16 cellular contexts compared by ENCODE assay signal in the genomic region with DNA sequence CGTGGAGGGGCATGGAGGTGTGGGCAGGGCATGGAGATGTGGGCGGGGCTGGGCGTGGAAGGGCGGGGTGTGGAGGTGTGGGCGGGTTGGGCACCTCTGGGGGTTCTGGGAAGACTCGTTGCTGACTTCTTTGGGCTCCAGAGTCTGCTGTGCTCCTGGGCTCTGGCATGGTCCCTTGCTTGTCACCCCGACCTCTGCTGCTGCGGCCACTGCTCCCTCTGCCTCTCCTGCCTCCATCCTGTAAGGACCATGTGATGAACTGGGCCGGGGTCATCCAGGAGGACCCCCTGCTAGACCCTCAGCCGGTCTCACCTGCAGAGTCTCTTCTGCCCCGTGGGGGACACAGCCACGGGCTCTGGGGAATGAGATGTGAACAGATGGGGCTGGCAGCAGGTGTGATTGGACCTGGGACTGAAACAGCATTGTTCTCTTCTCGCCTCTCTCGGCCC. TPM values are rescaled to one million over a fixed set of nuclear protein-coding genes. Genes with fewer than 3 reads are reported as not detected.
A peak's percentile ranks its signal among the peaks of the same experiment; 100 is the strongest.
DNase-seq lines count a peak whose midpoint lies in the region; ATAC-seq, FAIRE-seq and TF ChIP-seq lines count a peak whose summit lies in the region.
"Had no signal": no experiment of that assay in that cellular context is flagged by ENCODE, and none has a peak within 500 bp of the region (broad histone marks: within the 10 kb centered on the region; RNA-seq: fewer than 3 reads in every experiment).

No MANE protein-coding gene starts in this region.

- H4K20me1 ChIP-seq in HepG2 (ENCODE audit: insufficient read depth, low read length), result 0 out of 2 replicates have a peak, but pooled peaks cover 3% of the 10 kb centered on the region

- H3K27ac ChIP-seq in right lobe of liver, result no peak overlapping the region
- H3K27ac ChIP-seq in HepG2 (ENCODE audit: extremely low read length, insufficient read depth, low read length), result no peak overlapping the region
- no peak overlapping the region for H3K27ac ChIP-seq in spleen

- H3K27me3 ChIP-seq in right lobe of liver (no peaks in the 10 kb centered on the region), HepG2 (ENCODE audit: control insufficient read depth in 1 of 2, insufficient read depth in 2 of 2, low read length in 2 of 2) (peaks cover 2 to 21% of the 10 kb centered on the region in 2 experiments; a peak in 3 of 5 replicates), spleen (replicated peaks in 1 of 7) (peaks cover 0 to 14% (median 0%) of the 10 kb centered on the region in 7 donors)

- H3K27ac Mint-ChIP-seq in activated CD4-positive, alpha-beta T cell treated with anti-CD3 and anti-CD28 coated beads for 36 hours, result no peak overlapping the region
- H3K27ac Mint-ChIP-seq in brain (peak overlapping the region in 3 of 5 experiments; percentile 62 to 75 (median 75)), immature natural killer cell (no peak overlapping the region)

- no peaks in the 10 kb centered on the region for H3K9me3 Mint-ChIP-seq in activated CD4-positive, alpha-beta T cell treated with anti-CD3 and anti-CD28 coated beads for 36 hours (ENCODE audit: low read depth)
- no peaks in the 10 kb centered on the region for H3K9me3 Mint-ChIP-seq in brain
- no peaks in the 10 kb centered on the region for H3K9me3 Mint-ChIP-seq in immature natural killer cell

- H3K79me2 ChIP-seq in HepG2 (ENCODE audit: insufficient read depth, low read length), result no peaks in the 10 kb centered on the region

- H3K9ac ChIP-seq in HepG2 (ENCODE audit: insufficient read depth, low read depth, low read length), result no peak overlapping the region

- TF ChIP-seq POLR2A in right lobe of liver (IDR thresholded peaks at IDR 0.05) (no peak), HepG2 (IDR thresholded peaks at IDR 0.05; ENCODE audit: insufficient read depth in 1 of 2, low read depth in 2 of 2, low read length in 2 of 2) (no peak), spleen (IDR thresholded peaks at IDR 0.05) (no peak)

- BruUV-seq in HepG2 (replicated peaks; lab: Mats Ljungman, UMichigan), result no TSS peak

- H2AFZ ChIP-seq in HepG2 (ENCODE audit: low read length), result no peak overlapping the region

- H3K4me1 ChIP-seq in right lobe of liver (peaks cover 0 to 4% (median 0%) of the 10 kb centered on the region in 4 donors), HepG2 (ENCODE audit: insufficient read depth, low read length) (peaks cover 7% of the 10 kb centered on the region), spleen (peaks cover 0 to 23% (median 14%) of the 10 kb centered on the region in 6 donors)
- H3K4me1 ChIP-seq: Caco-2 had no signal

- TF ChIP-seq CTCF in right lobe of liver (IDR thresholded peaks at IDR 0.05) (no peak), HepG2 (CRISPR knock-in tag; IDR thresholded peaks at IDR 0.05) (no peak), brain (conservative IDR thresholded peaks at IDR 0.05) (no peak), spleen (IDR thresholded peaks at IDR 0.05 in 8 of 11, conservative IDR thresholded peaks at IDR 0.05 in 3 of 11) (no peak)

- intact Hi-C loops in activated CD4-positive, alpha-beta T cell treated with anti-CD3 and anti-CD28 coated beads for 36 hours (cut with DNase I, micrococcal nuclease), result no loop called here
- intact Hi-C loops in right lobe of liver (cut with DNase I) (loop anchor here (10.0 kb wide), 2 partner anchors 55 to 245 kb away; no protein-coding TSS in a partner anchor), HepG2 (cut with micrococcal nuclease; ENCODE audit: unreplicated experiment) (no loop called here), spleen (cut with DNase I; ENCODE audit: low total_unique reads) (loop anchor here (10.0 kb wide), 2 partner anchors 255 to 455 kb away; a partner anchor contains a TSS)

- no peaks in the 10 kb centered on the region for H3K36me3 Mint-ChIP-seq in activated CD4-positive, alpha-beta T cell treated with anti-CD3 and anti-CD28 coated beads for 36 hours (ENCODE audit: low read depth)
- H3K36me3 Mint-ChIP-seq in brain, result no peaks in the 10 kb centered on the region
- no peaks in the 10 kb centered on the region for H3K36me3 Mint-ChIP-seq in immature natural killer cell

- ATAC-seq in activated CD4-positive, alpha-beta T cell treated with anti-CD3 and anti-CD28 coated beads for 36 hours, result no peak
- ATAC-seq in right lobe of liver, result no peak
- ATAC-seq in HepG2, result no peak

- in situ Hi-C loops in HepG2 (cut with HindIII; ENCODE audit: extremely low pct_ligation_motif_present, low pct_unique_long_range_greater_than_20kb), result no loop called here

- no peak overlapping the region for H3K4me2 ChIP-seq in HepG2 (ENCODE audit: low read depth, low read length)

- no peak for TF ChIP-seq RAD21 in HepG2 (CRISPR knock-in tag; IDR thresholded peaks at IDR 0.05)

- FAIRE-seq in HepG2 (lab: Jason Lieb, UNC), result no peak
- FAIRE-seq: RCC 7860 had no signal

- H3K36me3 ChIP-seq in right lobe of liver (no peaks in the 10 kb centered on the region), HepG2 (replicated peaks in 1 of 2; ENCODE audit: control insufficient read depth in 1 of 2, insufficient read depth in 2 of 2, low read length in 2 of 2) (peaks cover 0 to 2% of the 10 kb centered on the region in 2 experiments; a peak in 2 of 5 replicates), spleen (peaks cover 0 to 4% (median 0%) of the 10 kb centered on the region in 6 donors)

- peaks cover 13% of the 10 kb centered on the region for H3K4me1 Mint-ChIP-seq in activated CD4-positive, alpha-beta T cell treated with anti-CD3 and anti-CD28 coated beads for 36 hours
- H3K4me1 Mint-ChIP-seq in brain (peaks cover 11% of the 10 kb centered on the region), immature natural killer cell (peaks cover 1 to 6% of the 10 kb centered on the region in 2 donors)

- H3K4me3 Mint-ChIP-seq in activated CD4-positive, alpha-beta T cell treated with anti-CD3 and anti-CD28 coated beads for 36 hours, result no peak overlapping the region
- no peak overlapping the region for H3K4me3 Mint-ChIP-seq in brain
- no peak overlapping the region for H3K4me3 Mint-ChIP-seq in immature natural killer cell

- no peak overlapping the region for H3K4me3 ChIP-seq in right lobe of liver
- H3K4me3 ChIP-seq in HepG2 (replicated peaks in 1 of 3; ENCODE audit: insufficient read depth in 1 of 3, low read depth in 2 of 3, low read length in 3 of 3), result no peak overlapping the region
- H3K4me3 ChIP-seq in spleen, result no peak overlapping the region

- no peak for TF ChIP-seq EP300 in HepG2 (IDR thresholded peaks at IDR 0.05; ENCODE audit: low read depth in 2 of 2, low read length in 2 of 2)
- no peak for TF ChIP-seq EP300 in HepG2 (CRISPR knock-in tag; IDR thresholded peaks at IDR 0.05; ENCODE audit: borderline replicate concordance)

- no peaks in the 10 kb centered on the region for H3K27me3 Mint-ChIP-seq in activated CD4-positive, alpha-beta T cell treated with anti-CD3 and anti-CD28 coated beads for 36 hours
- H3K27me3 Mint-ChIP-seq in brain, result peaks cover 3% of the 10 kb centered on the region
- H3K27me3 Mint-ChIP-seq in immature natural killer cell (ENCODE audit: low read depth in 3 of 3), result peaks cover 0 to 3% (median 2%) of the 10 kb centered on the region in 3 donors

- DNase-seq in activated CD4-positive, alpha-beta T cell treated with anti-CD3 and anti-CD28 coated beads for 36 hours, result peak; percentile 37
- DNase-seq in activated CD4-positive, alpha-beta T cell treated with anti-CD3 and anti-CD28 coated beads, Interleukin-2, amount 50 U/mL, for 4 hours, result no peak
- DNase-seq in right lobe of liver (peak in 2 of 3 donors; percentile 10 to 45), HepG2 (ENCODE audit: low spot score) (no peak), spleen (peak; percentile 58), activated gamma-delta T cell (lab: John Stamatoyannopoulos, UW) (no peak), immature natural killer cell (no peak)
- DNase-seq: Caco-2, DMS53, KBM-7, NCI-H1436 treated with DMSO at 0.1 percent for 48 hours, NCI-H2081, NCI-H226, NCI-H526 treated with DMSO at 0.1 percent for 48 hours had no signal

- POLR2A ChIA-PET in activated CD4-positive, alpha-beta T cell treated with anti-CD3 and anti-CD28 coated beads for 36 hours (lab: Charles Lee), result no interaction called here
- POLR2A ChIA-PET in HepG2 (lab: Yijun Ruan, JAX), result no interaction called here

- WGBS in right lobe of liver (ENCODE audit: insufficient coverage, low coverage, low lambda C conversion rate, missing lambda C conversion rate), result 82% methylated on average over 4 of the region's 14 CpGs
- 11% methylated on average over 8 of the region's 14 CpGs for WGBS in HepG2 (ENCODE audit: low lambda C conversion rate)
- 69 to 88% (median 86%) methylated on average over 10 to 14 of the region's 14 CpGs for WGBS in spleen, 5 donors

- CTCF ChIA-PET in activated CD4-positive, alpha-beta T cell treated with anti-CD3 and anti-CD28 coated beads for 36 hours (lab: Charles Lee), result no interaction called here
- CTCF ChIA-PET in HepG2 (lab: Yijun Ruan, JAX; ENCODE audit: low intra/inter-chr PET ratio, low total read pairs), result no interaction called here

- H3K9me3 ChIP-seq in right lobe of liver (no peaks in the 10 kb centered on the region), HepG2 (ENCODE audit: low read length) (no peaks in the 10 kb centered on the region), spleen (no peaks in the 10 kb centered on the region)
- H3K9me3 ChIP-seq: Caco-2 had no signal

RNA-seq across cellular contexts. Expression of a gene that starts 15.3 kb away (rescaled TPM):
- total RNA-seq in activated CD4-positive, alpha-beta T cell treated with anti-CD3 and anti-CD28 coated beads for 36 hours, result 10 to 100 TPM; 30.5 to 35.7 TPM
- total RNA-seq in right lobe of liver, result 1 to 10 TPM; 7.4 to 9.7 (median 8.3) TPM
- total RNA-seq in HepG2 (2016; rRNA removed; fragmentation: Illumina TruSeq; extraction: Trizol), result 12.1 and 14.6 TPM in 2 replicates
- 7.5 and 7.6 TPM in 2 replicates for total RNA-seq in HepG2 (2016; cell fraction: cytosol; rRNA removed; fragmentation: Illumina TruSeq; extraction: Trizol; ENCODE audit: low read depth)
- 9.2 and 14.5 TPM in 2 replicates for total RNA-seq in HepG2 (2016; cell fraction: insoluble cytoplasmic fraction; rRNA removed; fragmentation: Illumina TruSeq; extraction: Trizol)
- 8.8 and 9.0 TPM in 2 replicates for total RNA-seq in HepG2 (2016; cell fraction: membrane; rRNA removed; fragmentation: Illumina TruSeq; extraction: Trizol)
- total RNA-seq in HepG2 (2016; cell fraction: nucleus; rRNA removed; fragmentation: Illumina TruSeq; extraction: Trizol), result 9.0 and 10.7 TPM in 2 replicates
- polyA plus RNA-seq in HepG2 (2011; rRNA removed), result 4.3 and 4.6 TPM in 2 replicates
- polyA plus RNA-seq in HepG2 (2011; cell fraction: cytosol; rRNA removed), result 2.7 and 4.4 TPM in 2 replicates
- polyA plus RNA-seq in HepG2 (2011; cell fraction: nucleus; rRNA removed), result 14.6 and 21.3 TPM in 2 replicates
- 7.9 and 11.5 TPM in 2 replicates for polyA plus RNA-seq in HepG2 (2012)
- 11.7 and 12.8 TPM in 2 replicates for polyA plus RNA-seq in HepG2 (2016; cell fraction: cytosol; fragmentation: Illumina TruSeq; extraction: Trizol; ENCODE audit: low read depth)
- 14.6 and 19.7 TPM in 2 replicates for polyA plus RNA-seq in HepG2 (2016; cell fraction: insoluble cytoplasmic fraction; fragmentation: Illumina TruSeq; extraction: Trizol; ENCODE audit: low read depth)
- polyA plus RNA-seq in HepG2 (2016; cell fraction: membrane; fragmentation: Illumina TruSeq; extraction: Trizol; ENCODE audit: low read depth), result 9.3 and 11.4 TPM in 2 replicates
- 25.5 and 25.9 TPM in 2 replicates for polyA plus RNA-seq in HepG2 (2016; cell fraction: nucleus; fragmentation: Illumina TruSeq; extraction: Trizol; ENCODE audit: insufficient read depth, low read depth)
- polyA minus RNA-seq in HepG2 (2011; rRNA and poly(A)+ RNA removed; ENCODE audit: low replicate concordance), result 5.3 and 10.2 TPM in 2 replicates
- polyA minus RNA-seq in HepG2 (2011; cell fraction: cytosol; rRNA and poly(A)+ RNA removed), result 4.2 and 4.3 TPM in 2 replicates
- polyA minus RNA-seq in HepG2 (2011; cell fraction: nucleus; rRNA and poly(A)+ RNA removed), result 2.7 and 3.7 TPM in 2 replicates
- 30.6 TPM for polyA plus RNA-seq in brain (ENCODE audit: insufficient read depth, low read depth, low replicate concordance)
- 10 to 100 TPM in 6 of 7 donors, 1 to 10 TPM in 1; 8.3 to 18.7 (median 14.6) TPM for total RNA-seq in spleen
- polyA plus RNA-seq in spleen, result 10 to 100 TPM; 25.2 to 38.6 (median 33.1) TPM
- polyA plus RNA-seq in immature natural killer cell, result 10 to 100 TPM; 16.4 to 28.5 (median 17.2) TPM

RNA-seq across cellular contexts. Expression of a gene that starts 15.5 kb away (rescaled TPM):
- total RNA-seq in activated CD4-positive, alpha-beta T cell treated with anti-CD3 and anti-CD28 coated beads for 36 hours, result 10 to 100 TPM; 19.2 to 31.4 TPM
- total RNA-seq in right lobe of liver, result 1 to 10 TPM; 4.2 to 9.0 (median 5.2) TPM
- total RNA-seq in HepG2 (2016; rRNA removed; fragmentation: Illumina TruSeq; extraction: Trizol), result 3.5 and 10.1 TPM in 2 replicates
- 3.5 and 3.6 TPM in 2 replicates for total RNA-seq in HepG2 (2016; cell fraction: cytosol; rRNA removed; fragmentation: Illumina TruSeq; extraction: Trizol; ENCODE audit: low read depth)
- total RNA-seq in HepG2 (2016; cell fraction: insoluble cytoplasmic fraction; rRNA removed; fragmentation: Illumina TruSeq; extraction: Trizol), result 2.7 and 9.3 TPM in 2 replicates
- total RNA-seq in HepG2 (2016; cell fraction: membrane; rRNA removed; fragmentation: Illumina TruSeq; extraction: Trizol), result 2.5 and 3.2 TPM in 2 replicates
- 9.6 and 14.3 TPM in 2 replicates for total RNA-seq in HepG2 (2016; cell fraction: nucleus; rRNA removed; fragmentation: Illumina TruSeq; extraction: Trizol)
- 10.1 and 11.6 TPM in 2 replicates for polyA plus RNA-seq in HepG2 (2011; rRNA removed)
- polyA plus RNA-seq in HepG2 (2011; cell fraction: cytosol; rRNA removed), result 3.4 and 4.5 TPM in 2 replicates
- polyA plus RNA-seq in HepG2 (2011; cell fraction: nucleus; rRNA removed), result 66.0 and 70.7 TPM in 2 replicates
- polyA plus RNA-seq in HepG2 (2012), result 9.1 and 11.4 TPM in 2 replicates
- 0.85 and 1.1 TPM in 2 replicates for polyA plus RNA-seq in HepG2 (2016; cell fraction: cytosol; fragmentation: Illumina TruSeq; extraction: Trizol; ENCODE audit: low read depth)
- 4.4 and 5.8 TPM in 2 replicates for polyA plus RNA-seq in HepG2 (2016; cell fraction: insoluble cytoplasmic fraction; fragmentation: Illumina TruSeq; extraction: Trizol; ENCODE audit: low read depth)
- polyA plus RNA-seq in HepG2 (2016; cell fraction: membrane; fragmentation: Illumina TruSeq; extraction: Trizol; ENCODE audit: low read depth), result 1.2 and 2.1 TPM in 2 replicates
- polyA plus RNA-seq in HepG2 (2016; cell fraction: nucleus; fragmentation: Illumina TruSeq; extraction: Trizol; ENCODE audit: insufficient read depth, low read depth), result 41.8 and 50.5 TPM in 2 replicates
- polyA minus RNA-seq in HepG2 (2011; rRNA and poly(A)+ RNA removed; ENCODE audit: low replicate concordance), result 10.7 and 19.6 TPM in 2 replicates
- polyA minus RNA-seq in HepG2 (2011; cell fraction: cytosol; rRNA and poly(A)+ RNA removed), result 3.3 and 4.1 TPM in 2 replicates
- 14.7 and 15.7 TPM in 2 replicates for polyA minus RNA-seq in HepG2 (2011; cell fraction: nucleus; rRNA and poly(A)+ RNA removed)
- 19.3 TPM for polyA plus RNA-seq in brain (ENCODE audit: insufficient read depth, low read depth, low replicate concordance)
- total RNA-seq in spleen, result 10 to 100 TPM; 17.8 to 31.6 (median 19.4) TPM
- polyA plus RNA-seq in spleen, result 10 to 100 TPM; 16.9 to 36.0 (median 19.5) TPM
- polyA plus RNA-seq in immature natural killer cell, result 1 to 10 TPM; 2.9 to 6.3 (median 5.0) TPM

Comparison
In these comparisons a context has a peak if more than half of its experiments do, and no peak if none do; other contexts are left out.
1. DNase-seq: peak in activated CD4-positive, alpha-beta T cell treated with anti-CD3 and anti-CD28 coated beads for 36 hours (single experiment), right lobe of liver (2 of 3) and spleen (single experiment); none in activated CD4-positive, alpha-beta T cell treated with anti-CD3 and anti-CD28 coated beads, Interleukin-2, amount 50 U/mL, for 4 hours (0 of 2), HepG2 (single experiment), activated gamma-delta T cell (single experiment) and immature natural killer cell (0 of 3).
2. intact Hi-C loops: an anchor here in right lobe of liver (10.0 kb wide) and spleen (10.0 kb wide); none called in activated CD4-positive, alpha-beta T cell treated with anti-CD3 and anti-CD28 coated beads for 36 hours and HepG2.
3. H3K27ac Mint-ChIP-seq: peak in brain (3 of 5); none in activated CD4-positive, alpha-beta T cell treated with anti-CD3 and anti-CD28 coated beads for 36 hours (single experiment) and immature natural killer cell (0 of 6).